Comparison of ENCODE assay signal across 31 cellular contexts in the genomic region with DNA sequence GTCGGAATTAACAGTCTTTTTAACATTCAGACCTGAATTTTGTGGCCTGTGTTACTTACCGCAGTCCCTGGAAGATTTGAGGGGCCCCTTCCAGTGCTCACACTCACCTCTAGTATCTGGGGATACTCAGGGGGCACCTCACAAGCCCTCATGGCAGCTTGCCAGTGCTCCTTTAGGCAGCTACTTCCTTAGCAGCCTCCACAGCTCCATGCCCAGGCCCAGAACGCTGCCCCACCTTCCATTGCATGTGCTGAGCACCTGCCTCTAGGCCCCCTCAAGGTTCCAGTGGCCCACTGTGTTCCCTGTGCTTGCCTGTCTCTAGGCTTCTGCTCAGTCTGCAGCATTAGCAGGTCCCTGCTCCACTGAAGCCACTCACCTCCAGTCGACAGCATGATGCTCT. TPM values are rescaled to one million over a fixed set of nuclear protein-coding genes. Genes with fewer than 3 reads are reported as not detected.
"Had no signal": no experiment of that assay in that cellular context is flagged by ENCODE, and none has a peak within 500 bp of the region (broad histone marks: within the 10 kb centered on the region; RNA-seq: fewer than 3 reads in every experiment).

No MANE protein-coding gene starts in this region.

- H3K4me3 Mint-ChIP-seq: activated CD4-positive, alpha-beta memory T cell treated with anti-CD3 and anti-CD28 coated beads, Interleukin-2, amount 10 ng/mL, durations not matched to agents 7 days and 5 days; activated CD4-positive, alpha-beta T cell treated with anti-CD3 and anti-CD28 coated beads for 36 hours; activated CD4-positive, alpha-beta T cell treated with anti-CD3 and anti-CD28 coated beads, Interleukin-2, amount 10 ng/mL, durations not matched to agents 24 days and 14 days; activated naive CD4-positive, alpha-beta T cell treated with anti-CD3 and anti-CD28 coated beads, Interleukin-2, amount 10 ng/mL, durations not matched to agents 7 days and 5 days; activated naive CD8-positive, alpha-beta T cell treated with anti-CD3 and anti-CD28 coated beads, Interleukin-2, amount 10 ng/mL, durations not matched to agents 7 days and 5 days; activated T-cell treated with anti-CD3 and anti-CD28 coated beads, Interleukin-2, amount 50 U/mL, for 24 hours; activated T-cell treated with anti-CD3 and anti-CD28 coated beads, Interleukin-2, amount 50 U/mL, for 72 hours; brain; central memory CD8-positive, alpha-beta T cell; dendritic cell treated with granulocyte-macrophage colony-stimulating factor and Interleukin-4, amounts not matched to agents 40 ng/mL and 50 ng/mL, for 4 days; endodermal cell; T-helper 17 cell; T-helper 2 cell treated with Interferon-gamma antibody and Interleukin-4, amounts not matched to agents 5 μg/mL and 100 μg/mL, for 36 hours had no signal

- H3K4me1 Mint-ChIP-seq: activated CD4-positive, alpha-beta memory T cell treated with anti-CD3 and anti-CD28 coated beads, Interleukin-2, amount 10 ng/mL, durations not matched to agents 7 days and 5 days; activated CD4-positive, alpha-beta T cell treated with anti-CD3 and anti-CD28 coated beads, Interleukin-2, amount 10 ng/mL, durations not matched to agents 24 days and 14 days; activated naive CD4-positive, alpha-beta T cell treated with anti-CD3 and anti-CD28 coated beads, Interleukin-2, amount 10 ng/mL, durations not matched to agents 7 days and 5 days; activated naive CD8-positive, alpha-beta T cell treated with anti-CD3 and anti-CD28 coated beads, Interleukin-2, amount 10 ng/mL, durations not matched to agents 7 days and 5 days; brain; central memory CD8-positive, alpha-beta T cell; endodermal cell; T-helper 17 cell had no signal

- H3K27me3 ChIP-seq: ascending aorta, dorsolateral prefrontal cortex, esophagus muscularis mucosa had no signal

- H3K27me3 Mint-ChIP-seq: activated CD4-positive, alpha-beta T cell treated with anti-CD3 and anti-CD28 coated beads, Interleukin-2, amount 10 ng/mL, durations not matched to agents 24 days and 14 days; activated naive CD4-positive, alpha-beta T cell treated with anti-CD3 and anti-CD28 coated beads, Interleukin-2, amount 10 ng/mL, durations not matched to agents 7 days and 5 days; dendritic cell treated with granulocyte-macrophage colony-stimulating factor and Interleukin-4, amounts not matched to agents 40 ng/mL and 50 ng/mL, for 4 days had no signal

- H3K4me1 ChIP-seq: ascending aorta, esophagus muscularis mucosa had no signal

- H3K27ac ChIP-seq: ascending aorta, coronary artery, dorsolateral prefrontal cortex, esophagus muscularis mucosa had no signal

- H3K27ac Mint-ChIP-seq: activated CD4-positive, alpha-beta memory T cell treated with anti-CD3 and anti-CD28 coated beads, Interleukin-2, amount 10 ng/mL, durations not matched to agents 7 days and 5 days; activated CD4-positive, alpha-beta T cell treated with anti-CD3 and anti-CD28 coated beads for 36 hours; activated CD4-positive, alpha-beta T cell treated with anti-CD3 and anti-CD28 coated beads, Interleukin-2, amount 10 ng/mL, durations not matched to agents 24 days and 14 days; activated naive CD4-positive, alpha-beta T cell treated with anti-CD3 and anti-CD28 coated beads, Interleukin-2, amount 10 ng/mL, durations not matched to agents 7 days and 5 days; activated naive CD4-positive, alpha-beta T cell treated with anti-CD3 and anti-CD28 coated beads, Interleukin-2, amount 50 U/mL, for 72 hours; activated naive CD8-positive, alpha-beta T cell treated with anti-CD3 and anti-CD28 coated beads, Interleukin-2, amount 10 ng/mL, durations not matched to agents 7 days and 5 days; activated T-cell treated with anti-CD3 and anti-CD28 coated beads, Interleukin-2, amount 50 U/mL, for 24 hours; activated T-cell treated with anti-CD3 and anti-CD28 coated beads, Interleukin-2, amount 50 U/mL, for 72 hours; brain; dendritic cell treated with granulocyte-macrophage colony-stimulating factor and Interleukin-4, amounts not matched to agents 40 ng/mL and 50 ng/mL, for 4 days; endodermal cell; T-helper 17 cell; T-helper 2 cell treated with Interferon-gamma antibody and Interleukin-4, amounts not matched to agents 5 μg/mL and 100 μg/mL, for 36 hours had no signal

- H3K4me3 ChIP-seq: ascending aorta, coronary artery, dorsolateral prefrontal cortex, esophagus muscularis mucosa had no signal

- DNase-seq: activated CD4-positive, alpha-beta memory T cell treated with anti-CD3 and anti-CD28 coated beads, Interleukin-2, amount 10 ng/mL, durations not matched to agents 7 days and 5 days; activated CD4-positive, alpha-beta T cell treated with anti-CD3 and anti-CD28 coated beads for 36 hours; activated CD4-positive, alpha-beta T cell treated with anti-CD3 and anti-CD28 coated beads, Interleukin-2, amount 10 ng/mL, durations not matched to agents 24 days and 14 days; activated CD4-positive, alpha-beta T cell treated with anti-CD3 and anti-CD28 coated beads, Interleukin-2, amount 50 U/mL, for 4 hours; activated CD4-positive, CD25-positive, alpha-beta regulatory T cell; activated CD4-positive, CD25-positive, alpha-beta regulatory T cell treated with anti-CD3 and anti-CD28 coated beads, Interleukin-2, amount 50 U/mL, for 72 hours; activated CD8-positive, alpha-beta memory T cell treated with anti-CD3 and anti-CD28 coated beads, Interleukin-2, amount 50 U/mL, for 48 hours; activated gamma-delta T cell; activated naive CD4-positive, alpha-beta T cell; activated naive CD4-positive, alpha-beta T cell treated with anti-CD3 and anti-CD28 coated beads, Interleukin-2, amount 10 ng/mL, durations not matched to agents 7 days and 5 days; activated naive CD8-positive, alpha-beta T cell treated with anti-CD3 and anti-CD28 coated beads, Interleukin-2, amount 10 ng/mL, durations not matched to agents 7 days and 5 days; activated T-cell treated with anti-CD3 and anti-CD28 coated beads for 4 hours; activated T-cell treated with anti-CD3 and anti-CD28 coated beads, Interleukin-2, amount 50 U/mL, for 24 hours; activated T-cell treated with anti-CD3 and anti-CD28 coated beads, Interleukin-2, amount 50 U/mL, for 72 hours; dorsolateral prefrontal cortex; effector memory CD4-positive, alpha-beta T cell; endodermal cell; erythroblast; head of caudate nucleus; T-helper 1 cell; T-helper 17 cell had no signal

- H3K36me3 ChIP-seq: ascending aorta, esophagus muscularis mucosa had no signal

- FAIRE-seq: bronchial epithelial cell, frontal cortex had no signal

- ATAC-seq: activated CD4-positive, alpha-beta T cell treated with anti-CD3 and anti-CD28 coated beads for 36 hours; activated naive CD4-positive, alpha-beta T cell treated with anti-CD3 and anti-CD28 coated beads, Interleukin-2, amount 50 U/mL, for 72 hours; activated T-cell treated with anti-CD3 and anti-CD28 coated beads, Interleukin-2, amount 50 U/mL, for 72 hours; T-helper 17 cell had no signal

- H3K36me3 Mint-ChIP-seq: activated naive CD4-positive, alpha-beta T cell treated with anti-CD3 and anti-CD28 coated beads, Interleukin-2, amount 10 ng/mL, durations not matched to agents 7 days and 5 days; activated naive CD8-positive, alpha-beta T cell treated with anti-CD3 and anti-CD28 coated beads, Interleukin-2, amount 10 ng/mL, durations not matched to agents 7 days and 5 days had no signal

RNA-seq across cellular contexts. Expression of gene PLA2R1, which starts 30.0 kb away (rescaled TPM):
- total RNA-seq: activated CD4-positive, alpha-beta memory T cell treated with anti-CD3 and anti-CD28 coated beads, Interleukin-2, amount 10 ng/mL, durations not matched to agents 7 days and 5 days; activated CD4-positive, alpha-beta T cell treated with anti-CD3 and anti-CD28 coated beads, Interleukin-2, amount 10 ng/mL, durations not matched to agents 24 days and 14 days; activated naive CD4-positive, alpha-beta T cell treated with anti-CD3 and anti-CD28 coated beads, Interleukin-2, amount 50 U/mL, for 72 hours; activated naive CD8-positive, alpha-beta T cell treated with anti-CD3 and anti-CD28 coated beads, Interleukin-2, amount 10 ng/mL, durations not matched to agents 7 days and 5 days; activated T-cell treated with anti-CD3 and anti-CD28 coated beads, Interleukin-2, amount 50 U/mL, for 72 hours; T-helper 17 cell had no signal
